Comparison of ENCODE assay signal across 1 cellular context in genomic region chr4:28229092-28229491, GRCh38.
TF ChIP-seq lines count a peak whose summit lies in the region.

No MANE protein-coding gene starts in this region.

TF ChIP-seq in H1, 55 proteins besides CTCF, POLR2A, EP300 and RAD21:
- no peak for TF ChIP-seq CBX8 (IDR thresholded peaks at IDR 0.05; ENCODE audit: borderline replicate concordance, low read depth, low read length)
- TF ChIP-seq SAP30 (IDR thresholded peaks at IDR 0.05; ENCODE audit: insufficient read depth, insufficient replicate concordance, low read length) = no peak
- no peak for TF ChIP-seq NRF1 (IDR thresholded peaks at IDR 0.05; ENCODE audit: low read depth, low read length)
- TF ChIP-seq BACH1 (IDR thresholded peaks at IDR 0.05; ENCODE audit: low read length) = no peak
- TF ChIP-seq USF2 (IDR thresholded peaks at IDR 0.05; ENCODE audit: low read length) = no peak
- no peak for TF ChIP-seq EGR1 (IDR thresholded peaks at IDR 0.05; ENCODE audit: borderline replicate concordance, low read depth, low read length)
- TF ChIP-seq TBP (IDR thresholded peaks at IDR 0.05; ENCODE audit: low read depth, low read length) = no peak
- TF ChIP-seq RFX5 (IDR thresholded peaks at IDR 0.05; ENCODE audit: borderline replicate concordance, low read depth, low read length) = no peak
- TF ChIP-seq CREB1 (IDR thresholded peaks at IDR 0.05) = no peak
- TF ChIP-seq RNF2 (IDR thresholded peaks at IDR 0.05; ENCODE audit: borderline replicate concordance, low read depth, low read length, missing control alignments, poor library complexity, severe bottlenecking) = no peak
- TF ChIP-seq MAFK (IDR thresholded peaks at IDR 0.05; ENCODE audit: low read depth, low read length) = no peak
- no peak for TF ChIP-seq BCL11A (IDR thresholded peaks at IDR 0.05; ENCODE audit: low read depth in 2 of 2, low read length in 2 of 2)
- TF ChIP-seq KDM1A (IDR thresholded peaks at IDR 0.05; ENCODE audit: borderline replicate concordance, low read length) = no peak
- TF ChIP-seq SP2 (IDR thresholded peaks at IDR 0.05; ENCODE audit: low read length) = no peak
- TF ChIP-seq NANOG (IDR thresholded peaks at IDR 0.05; ENCODE audit: insufficient read depth, low read depth, low read length, poor library complexity, severe bottlenecking) = no peak
- TF ChIP-seq POLR2AphosphoS5 (IDR thresholded peaks at IDR 0.05; ENCODE audit: low read depth, low read length) = no peak
- no peak for TF ChIP-seq CHD7 (IDR thresholded peaks at IDR 0.05; ENCODE audit: insufficient replicate concordance, low read length)
